ENCODE assay signal across 1 cellular context in the genomic region with DNA sequence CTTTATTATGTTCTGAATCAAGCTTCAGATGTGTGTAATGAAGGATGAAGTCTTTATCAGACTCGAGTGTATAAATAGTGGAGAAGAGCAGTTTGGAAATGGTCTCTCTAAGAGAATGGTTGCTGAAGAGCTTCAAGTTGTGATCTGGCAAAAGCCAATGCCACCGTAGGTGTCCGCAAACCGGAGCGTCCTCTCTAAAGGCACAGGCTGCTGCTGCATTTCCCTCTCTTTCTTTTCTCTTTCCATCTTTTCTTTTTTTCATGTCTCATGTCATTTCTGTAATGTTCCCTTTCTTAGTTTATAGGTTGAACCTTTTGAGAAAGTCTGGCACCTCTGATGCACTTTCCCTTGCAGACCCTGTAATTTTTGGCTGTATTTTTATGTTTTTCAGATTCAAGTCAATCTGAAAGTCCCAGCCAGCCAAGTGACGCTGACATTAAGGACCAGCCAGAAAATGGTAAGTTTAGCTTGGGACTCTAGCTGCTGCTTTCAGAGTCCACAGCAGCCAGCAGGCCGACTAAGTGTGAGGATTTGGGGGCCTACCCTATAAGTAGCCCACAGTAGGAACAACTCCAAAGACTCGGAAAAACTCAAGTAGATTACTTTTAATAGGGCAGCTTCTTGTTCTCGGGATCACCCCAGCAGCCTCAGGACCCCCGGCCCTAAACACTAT.
TF ChIP-seq lines count a peak whose summit lies in the region.

No MANE protein-coding gene starts in this region.

TF ChIP-seq in WTC11, 78 proteins besides CTCF, POLR2A, EP300 and RAD21 (continued from another document):
- TF ChIP-seq ZNF317 (CRISPR knock-in tag; IDR thresholded peaks at IDR 0.05; ENCODE audit: borderline replicate concordance, low read depth), result no peak
- TF ChIP-seq, protein P1, sequence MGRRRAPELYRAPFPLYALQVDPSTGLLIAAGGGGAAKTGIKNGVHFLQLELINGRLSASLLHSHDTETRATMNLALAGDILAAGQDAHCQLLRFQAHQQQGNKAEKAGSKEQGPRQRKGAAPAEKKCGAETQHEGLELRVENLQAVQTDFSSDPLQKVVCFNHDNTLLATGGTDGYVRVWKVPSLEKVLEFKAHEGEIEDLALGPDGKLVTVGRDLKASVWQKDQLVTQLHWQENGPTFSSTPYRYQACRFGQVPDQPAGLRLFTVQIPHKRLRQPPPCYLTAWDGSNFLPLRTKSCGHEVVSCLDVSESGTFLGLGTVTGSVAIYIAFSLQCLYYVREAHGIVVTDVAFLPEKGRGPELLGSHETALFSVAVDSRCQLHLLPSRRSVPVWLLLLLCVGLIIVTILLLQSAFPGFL (CRISPR knock-in tag; IDR thresholded peaks at IDR 0.05; ENCODE audit: borderline replicate concordance), result no peak
- TF ChIP-seq FOXJ3 (CRISPR knock-in tag; IDR thresholded peaks at IDR 0.05; ENCODE audit: borderline replicate concordance), result no peak
- TF ChIP-seq ZNF263 (CRISPR knock-in tag; IDR thresholded peaks at IDR 0.05; ENCODE audit: low read depth), result no peak
- TF ChIP-seq ZNF396 (CRISPR knock-in tag; IDR thresholded peaks at IDR 0.05; ENCODE audit: borderline replicate concordance), result no peak
- no peak for TF ChIP-seq ELF4 (CRISPR knock-in tag; IDR thresholded peaks at IDR 0.05; ENCODE audit: low read depth)
- TF ChIP-seq NFE2L1 (CRISPR knock-in tag; IDR thresholded peaks at IDR 0.05), result no peak
- no peak for TF ChIP-seq SOX15 (CRISPR knock-in tag; IDR thresholded peaks at IDR 0.05)
TF ChIP-seq in WTC11: peak in this region for 0.
